In genomic region chr2:45123521-45124191, GRCh38 we compare ENCODE assay signal across 22 cellular contexts.
DNase-seq lines count a peak whose midpoint lies in the region; ATAC-seq, FAIRE-seq and TF ChIP-seq lines count a peak whose summit lies in the region.
"Had no signal": no experiment of that assay in that cellular context is flagged by ENCODE, and none has a peak within 500 bp of the region (broad histone marks: within the 10 kb centered on the region; RNA-seq: fewer than 3 reads in every experiment).

No MANE protein-coding gene starts in this region.

- WGBS in esophagus muscularis mucosa, result 75% methylated on average over 6 of the region's 6 CpGs

- H3K4me1 Mint-ChIP-seq in astrocyte (ENCODE audit: low read depth, unreplicated experiment), result peaks cover 25% of the 10 kb centered on the region
- H3K4me1 Mint-ChIP-seq: CD4-positive, CD25-positive, alpha-beta regulatory T cell; CD8-positive, alpha-beta memory T cell had no signal

- H3K36me3 ChIP-seq in HEK293 (ENCODE audit: control insufficient read depth in 2 of 2, insufficient read depth in 1 of 2, low read length in 2 of 2) (no peaks in the 10 kb centered on the region), astrocyte (ENCODE audit: insufficient read depth, low read length) (no peaks in the 10 kb centered on the region), esophagus muscularis mucosa (no peaks in the 10 kb centered on the region), SJCRH30 (no peaks in the 10 kb centered on the region)
- H3K36me3 ChIP-seq: BE2C had no signal

- CTCF ChIA-PET in HEK293 (lab: Yijun Ruan, JAX), result interaction anchor here (0.7 to 1.1 kb wide), 3 partner anchors 19 to 142 kb away, joined by 3 read pairs; no protein-coding TSS in a partner anchor

- H3K27ac Mint-ChIP-seq in astrocyte (ENCODE audit: unreplicated experiment), result no peak overlapping the region
- H3K27ac Mint-ChIP-seq: CD4-positive, CD25-positive, alpha-beta regulatory T cell; CD8-positive, alpha-beta memory T cell had no signal

- no peaks in the 10 kb centered on the region for H3K27me3 ChIP-seq in astrocyte (ENCODE audit: insufficient read depth, low read length)
- H3K27me3 ChIP-seq in esophagus muscularis mucosa, result no peaks in the 10 kb centered on the region
- no peaks in the 10 kb centered on the region for H3K27me3 ChIP-seq in SJCRH30
- H3K27me3 ChIP-seq: BE2C had no signal

- H2AFZ ChIP-seq in astrocyte (ENCODE audit: low read depth, low read length), result no peak overlapping the region

- ATAC-seq in Right ventricle myocardium superior (ENCODE audit: poor library complexity) (no peak), GM21381 (IDR thresholded peaks at IDR 0.05; ENCODE audit: unreplicated experiment) (no peak)
- ATAC-seq: HCT116 had no signal

- H3K4me3 Mint-ChIP-seq in astrocyte (ENCODE audit: unreplicated experiment), result no peak overlapping the region
- H3K4me3 Mint-ChIP-seq: CD4-positive, CD25-positive, alpha-beta regulatory T cell; CD8-positive, alpha-beta memory T cell had no signal

- DNase-seq in astrocyte (ENCODE audit: low read depth) (peak; percentile 17), esophagus muscularis mucosa (ENCODE audit: extremely low spot score) (peak; percentile 29), Right ventricle myocardium superior (no peak), SJCRH30 (no peak)
- DNase-seq: ACHN; BE2C; C1 segment of cervical spinal cord; CD4-positive, CD25-positive, alpha-beta regulatory T cell; CD8-positive, alpha-beta memory T cell; COR-L47; DMS153; DMS79; GDM1; GOT3; H7 had no signal

- POLR2A ChIA-PET in HEK293 (lab: Yijun Ruan, JAX), result no interaction called here

- H3K36me3 Mint-ChIP-seq in astrocyte (ENCODE audit: low read depth, unreplicated experiment), result no peaks in the 10 kb centered on the region
- H3K36me3 Mint-ChIP-seq: CD4-positive, CD25-positive, alpha-beta regulatory T cell; CD8-positive, alpha-beta memory T cell had no signal

- H3K9me3 Mint-ChIP-seq in astrocyte (ENCODE audit: unreplicated experiment), result no peaks in the 10 kb centered on the region
- H3K9me3 Mint-ChIP-seq: CD8-positive, alpha-beta memory T cell had no signal

- H3K4me3 ChIP-seq in HEK293 (ENCODE audit: low read depth, low read length) (no peak overlapping the region), astrocyte (ENCODE audit: insufficient read depth, low read depth, low read length) (no peak overlapping the region), esophagus muscularis mucosa (no peak overlapping the region), SJCRH30 (no peak overlapping the region)

- TF ChIP-seq CTCF in HEK293 (tag by site-specific recombination; IDR thresholded peaks at IDR 0.05) (no peak), astrocyte (IDR thresholded peaks at IDR 0.05; ENCODE audit: insufficient read depth, low read depth, low read length) (no peak), esophagus muscularis mucosa (IDR thresholded peaks at IDR 0.05) (no peak)

- intact Hi-C loops in esophagus muscularis mucosa (cut with DNase I), result no loop called here
- intact Hi-C loops in Right ventricle myocardium superior (cut with DNase I), result no loop called here

- H3K27me3 Mint-ChIP-seq in astrocyte (ENCODE audit: low read depth, unreplicated experiment), result peaks cover 9% of the 10 kb centered on the region
- H3K27me3 Mint-ChIP-seq: CD4-positive, CD25-positive, alpha-beta regulatory T cell had no signal

- H3K9ac ChIP-seq in astrocyte (ENCODE audit: low read length), result no peak overlapping the region

- no peak for TF ChIP-seq POLR2A in esophagus muscularis mucosa (IDR thresholded peaks at IDR 0.05; ENCODE audit: low read depth)

- FAIRE-seq in astrocyte (lab: Jason Lieb, UNC), result no peak
- FAIRE-seq: A204.1, GM12892, GM18507 had no signal

- H3K27ac ChIP-seq in HEK293 (ENCODE audit: extremely low read depth, low read depth, low read length) (no peak overlapping the region), astrocyte (ENCODE audit: low read depth, low read length) (no peak overlapping the region), esophagus muscularis mucosa (replicated peaks in 1 of 4) (no peak overlapping the region), SJCRH30 (no peak overlapping the region)
- H3K27ac ChIP-seq: HL-60 had no signal

- H4K20me1 ChIP-seq in astrocyte (ENCODE audit: insufficient read depth, low read length), result peaks cover 3% of the 10 kb centered on the region

- no peak overlapping the region for H3K4me2 ChIP-seq in astrocyte (ENCODE audit: low read length)

- no peak for TF ChIP-seq EP300 in esophagus muscularis mucosa (IDR thresholded peaks at IDR 0.05)

- H3K4me1 ChIP-seq in HEK293 (ENCODE audit: control insufficient read depth, insufficient read depth, low read length), result peaks cover 9% of the 10 kb centered on the region
- H3K4me1 ChIP-seq in astrocyte (ENCODE audit: insufficient read depth, low read length), result peaks cover 32% of the 10 kb centered on the region
- H3K4me1 ChIP-seq in esophagus muscularis mucosa, result peaks cover 0 to 10% (median 0%) of the 10 kb centered on the region in 4 donors
- H3K4me1 ChIP-seq in SJCRH30, result peaks cover 32% of the 10 kb centered on the region

- H3K79me2 ChIP-seq in astrocyte (ENCODE audit: insufficient read depth, low read length), result no peaks in the 10 kb centered on the region

- H3K9me3 ChIP-seq in HEK293 (ENCODE audit: control insufficient read depth, insufficient read depth, low read depth, low read length) (no peaks in the 10 kb centered on the region), astrocyte (ENCODE audit: insufficient read depth, low read depth, low read length) (no peaks in the 10 kb centered on the region), esophagus muscularis mucosa (no peaks in the 10 kb centered on the region), SJCRH30 (replicated peaks) (peaks cover 3% of the 10 kb centered on the region; the same call in 1 of the 2 replicates)
- H3K9me3 ChIP-seq: BE2C had no signal

TF ChIP-seq in HEK293, 187 proteins besides CTCF, POLR2A, EP300 and RAD21:
- TF ChIP-seq FEZF1 (tag by site-specific recombination; IDR thresholded peaks at IDR 0.05) (no peak), ZNF10 (tag by site-specific recombination; IDR thresholded peaks at IDR 0.05) (peak; percentile 95)
TF ChIP-seq in HEK293: peak in this region for 1.

Comparison
In these comparisons a context has a peak if more than half of its experiments do, and no peak if none do; other contexts are left out.
1. DNase-seq: peak in astrocyte (single experiment) and esophagus muscularis mucosa (single experiment); none in Right ventricle myocardium superior (single experiment) and SJCRH30 (0 of 2).